Comparison of ENCODE assay signal across 1 cellular context in genomic region chr12:52910248-52910883, GRCh38.
TF ChIP-seq lines count a peak whose summit lies in the region.

No MANE protein-coding gene starts in this region.

TF ChIP-seq in HepG2, 621 proteins besides CTCF, POLR2A, EP300 and RAD21 (continued from another document):
- TF ChIP-seq SOX5 (CRISPR knock-in tag; IDR thresholded peaks at IDR 0.05; ENCODE audit: borderline replicate concordance) (0 out of 2 replicates have a peak, but pooled peaks have one; percentile 10), SP4 (CRISPR knock-in tag; IDR thresholded peaks at IDR 0.05) (peak; percentile 35; the same call in 1 of the 2 replicates), ZNF17 (CRISPR knock-in tag; IDR thresholded peaks at IDR 0.05) (no peak), SALL1 (CRISPR knock-in tag; IDR thresholded peaks at IDR 0.05) (0 out of 2 replicates have a peak, but pooled peaks have one; percentile 26), SAP130 (CRISPR knock-in tag; IDR thresholded peaks at IDR 0.05; ENCODE audit: low read depth) (0 out of 2 replicates have a peak, but pooled peaks have one; percentile 39), ELF3 (CRISPR knock-in tag; IDR thresholded peaks at IDR 0.05) (peak; percentile 35; the same call in 1 of the 2 replicates), FOXM1 (CRISPR knock-in tag; IDR thresholded peaks at IDR 0.05) (no peak), ZNF136 (CRISPR knock-in tag; IDR thresholded peaks at IDR 0.05; ENCODE audit: low read depth) (no peak), ZNF800 (CRISPR knock-in tag; IDR thresholded peaks at IDR 0.05) (no peak), PATZ1 (CRISPR knock-in tag; IDR thresholded peaks at IDR 0.05) (peak; percentile 53; the same call in 1 of the 2 replicates), ETV5 (CRISPR knock-in tag; IDR thresholded peaks at IDR 0.05; ENCODE audit: borderline replicate concordance) (peak; percentile 48; the same call in 1 of the 2 replicates), HNF4G (IDR thresholded peaks at IDR 0.05; ENCODE audit: borderline replicate concordance, low read depth, low read length) (no peak), HNF4G (CRISPR knock-in tag; IDR thresholded peaks at IDR 0.05; ENCODE audit: borderline replicate concordance, low read depth) (no peak)
- TF ChIP-seq, protein P1, sequence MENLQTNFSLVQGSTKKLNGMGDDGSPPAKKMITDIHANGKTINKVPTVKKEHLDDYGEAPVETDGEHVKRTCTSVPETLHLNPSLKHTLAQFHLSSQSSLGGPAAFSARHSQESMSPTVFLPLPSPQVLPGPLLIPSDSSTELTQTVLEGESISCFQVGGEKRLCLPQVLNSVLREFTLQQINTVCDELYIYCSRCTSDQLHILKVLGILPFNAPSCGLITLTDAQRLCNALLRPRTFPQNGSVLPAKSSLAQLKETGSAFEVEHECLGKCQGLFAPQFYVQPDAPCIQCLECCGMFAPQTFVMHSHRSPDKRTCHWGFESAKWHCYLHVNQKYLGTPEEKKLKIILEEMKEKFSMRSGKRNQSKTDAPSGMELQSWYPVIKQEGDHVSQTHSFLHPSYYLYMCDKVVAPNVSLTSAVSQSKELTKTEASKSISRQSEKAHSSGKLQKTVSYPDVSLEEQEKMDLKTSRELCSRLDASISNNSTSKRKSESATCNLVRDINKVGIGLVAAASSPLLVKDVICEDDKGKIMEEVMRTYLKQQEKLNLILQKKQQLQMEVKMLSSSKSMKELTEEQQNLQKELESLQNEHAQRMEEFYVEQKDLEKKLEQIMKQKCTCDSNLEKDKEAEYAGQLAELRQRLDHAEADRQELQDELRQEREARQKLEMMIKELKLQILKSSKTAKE (CRISPR knock-in tag; IDR thresholded peaks at IDR 0.05; ENCODE audit: borderline replicate concordance): no peak
- TF ChIP-seq, protein P2, sequence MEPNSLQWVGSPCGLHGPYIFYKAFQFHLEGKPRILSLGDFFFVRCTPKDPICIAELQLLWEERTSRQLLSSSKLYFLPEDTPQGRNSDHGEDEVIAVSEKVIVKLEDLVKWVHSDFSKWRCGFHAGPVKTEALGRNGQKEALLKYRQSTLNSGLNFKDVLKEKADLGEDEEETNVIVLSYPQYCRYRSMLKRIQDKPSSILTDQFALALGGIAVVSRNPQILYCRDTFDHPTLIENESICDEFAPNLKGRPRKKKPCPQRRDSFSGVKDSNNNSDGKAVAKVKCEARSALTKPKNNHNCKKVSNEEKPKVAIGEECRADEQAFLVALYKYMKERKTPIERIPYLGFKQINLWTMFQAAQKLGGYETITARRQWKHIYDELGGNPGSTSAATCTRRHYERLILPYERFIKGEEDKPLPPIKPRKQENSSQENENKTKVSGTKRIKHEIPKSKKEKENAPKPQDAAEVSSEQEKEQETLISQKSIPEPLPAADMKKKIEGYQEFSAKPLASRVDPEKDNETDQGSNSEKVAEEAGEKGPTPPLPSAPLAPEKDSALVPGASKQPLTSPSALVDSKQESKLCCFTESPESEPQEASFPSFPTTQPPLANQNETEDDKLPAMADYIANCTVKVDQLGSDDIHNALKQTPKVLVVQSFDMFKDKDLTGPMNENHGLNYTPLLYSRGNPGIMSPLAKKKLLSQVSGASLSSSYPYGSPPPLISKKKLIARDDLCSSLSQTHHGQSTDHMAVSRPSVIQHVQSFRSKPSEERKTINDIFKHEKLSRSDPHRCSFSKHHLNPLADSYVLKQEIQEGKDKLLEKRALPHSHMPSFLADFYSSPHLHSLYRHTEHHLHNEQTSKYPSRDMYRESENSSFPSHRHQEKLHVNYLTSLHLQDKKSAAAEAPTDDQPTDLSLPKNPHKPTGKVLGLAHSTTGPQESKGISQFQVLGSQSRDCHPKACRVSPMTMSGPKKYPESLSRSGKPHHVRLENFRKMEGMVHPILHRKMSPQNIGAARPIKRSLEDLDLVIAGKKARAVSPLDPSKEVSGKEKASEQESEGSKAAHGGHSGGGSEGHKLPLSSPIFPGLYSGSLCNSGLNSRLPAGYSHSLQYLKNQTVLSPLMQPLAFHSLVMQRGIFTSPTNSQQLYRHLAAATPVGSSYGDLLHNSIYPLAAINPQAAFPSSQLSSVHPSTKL (CRISPR knock-in tag; IDR thresholded peaks at IDR 0.05): peak; percentile 11; the same call in 1 of the 2 replicates
- TF ChIP-seq, protein P3, sequence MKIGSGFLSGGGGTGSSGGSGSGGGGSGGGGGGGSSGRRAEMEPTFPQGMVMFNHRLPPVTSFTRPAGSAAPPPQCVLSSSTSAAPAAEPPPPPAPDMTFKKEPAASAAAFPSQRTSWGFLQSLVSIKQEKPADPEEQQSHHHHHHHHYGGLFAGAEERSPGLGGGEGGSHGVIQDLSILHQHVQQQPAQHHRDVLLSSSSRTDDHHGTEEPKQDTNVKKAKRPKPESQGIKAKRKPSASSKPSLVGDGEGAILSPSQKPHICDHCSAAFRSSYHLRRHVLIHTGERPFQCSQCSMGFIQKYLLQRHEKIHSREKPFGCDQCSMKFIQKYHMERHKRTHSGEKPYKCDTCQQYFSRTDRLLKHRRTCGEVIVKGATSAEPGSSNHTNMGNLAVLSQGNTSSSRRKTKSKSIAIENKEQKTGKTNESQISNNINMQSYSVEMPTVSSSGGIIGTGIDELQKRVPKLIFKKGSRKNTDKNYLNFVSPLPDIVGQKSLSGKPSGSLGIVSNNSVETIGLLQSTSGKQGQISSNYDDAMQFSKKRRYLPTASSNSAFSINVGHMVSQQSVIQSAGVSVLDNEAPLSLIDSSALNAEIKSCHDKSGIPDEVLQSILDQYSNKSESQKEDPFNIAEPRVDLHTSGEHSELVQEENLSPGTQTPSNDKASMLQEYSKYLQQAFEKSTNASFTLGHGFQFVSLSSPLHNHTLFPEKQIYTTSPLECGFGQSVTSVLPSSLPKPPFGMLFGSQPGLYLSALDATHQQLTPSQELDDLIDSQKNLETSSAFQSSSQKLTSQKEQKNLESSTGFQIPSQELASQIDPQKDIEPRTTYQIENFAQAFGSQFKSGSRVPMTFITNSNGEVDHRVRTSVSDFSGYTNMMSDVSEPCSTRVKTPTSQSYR (CRISPR knock-in tag; IDR thresholded peaks at IDR 0.05; ENCODE audit: borderline replicate concordance): peak; percentile 22; the same call in 1 of the 2 replicates
- TF ChIP-seq, protein P4, sequence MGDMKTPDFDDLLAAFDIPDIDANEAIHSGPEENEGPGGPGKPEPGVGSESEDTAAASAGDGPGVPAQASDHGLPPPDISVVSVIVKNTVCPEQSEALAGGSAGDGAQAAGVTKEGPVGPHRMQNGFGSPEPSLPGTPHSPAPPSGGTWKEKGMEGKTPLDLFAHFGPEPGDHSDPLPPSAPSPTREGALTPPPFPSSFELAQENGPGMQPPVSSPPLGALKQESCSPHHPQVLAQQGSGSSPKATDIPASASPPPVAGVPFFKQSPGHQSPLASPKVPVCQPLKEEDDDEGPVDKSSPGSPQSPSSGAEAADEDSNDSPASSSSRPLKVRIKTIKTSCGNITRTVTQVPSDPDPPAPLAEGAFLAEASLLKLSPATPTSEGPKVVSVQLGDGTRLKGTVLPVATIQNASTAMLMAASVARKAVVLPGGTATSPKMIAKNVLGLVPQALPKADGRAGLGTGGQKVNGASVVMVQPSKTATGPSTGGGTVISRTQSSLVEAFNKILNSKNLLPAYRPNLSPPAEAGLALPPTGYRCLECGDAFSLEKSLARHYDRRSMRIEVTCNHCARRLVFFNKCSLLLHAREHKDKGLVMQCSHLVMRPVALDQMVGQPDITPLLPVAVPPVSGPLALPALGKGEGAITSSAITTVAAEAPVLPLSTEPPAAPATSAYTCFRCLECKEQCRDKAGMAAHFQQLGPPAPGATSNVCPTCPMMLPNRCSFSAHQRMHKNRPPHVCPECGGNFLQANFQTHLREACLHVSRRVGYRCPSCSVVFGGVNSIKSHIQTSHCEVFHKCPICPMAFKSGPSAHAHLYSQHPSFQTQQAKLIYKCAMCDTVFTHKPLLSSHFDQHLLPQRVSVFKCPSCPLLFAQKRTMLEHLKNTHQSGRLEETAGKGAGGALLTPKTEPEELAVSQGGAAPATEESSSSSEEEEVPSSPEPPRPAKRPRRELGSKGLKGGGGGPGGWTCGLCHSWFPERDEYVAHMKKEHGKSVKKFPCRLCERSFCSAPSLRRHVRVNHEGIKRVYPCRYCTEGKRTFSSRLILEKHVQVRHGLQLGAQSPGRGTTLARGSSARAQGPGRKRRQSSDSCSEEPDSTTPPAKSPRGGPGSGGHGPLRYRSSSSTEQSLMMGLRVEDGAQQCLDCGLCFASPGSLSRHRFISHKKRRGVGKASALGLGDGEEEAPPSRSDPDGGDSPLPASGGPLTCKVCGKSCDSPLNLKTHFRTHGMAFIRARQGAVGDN (CRISPR knock-in tag; IDR thresholded peaks at IDR 0.05): peak; percentile 38; the same call in 1 of the 2 replicates
- TF ChIP-seq, protein P5, sequence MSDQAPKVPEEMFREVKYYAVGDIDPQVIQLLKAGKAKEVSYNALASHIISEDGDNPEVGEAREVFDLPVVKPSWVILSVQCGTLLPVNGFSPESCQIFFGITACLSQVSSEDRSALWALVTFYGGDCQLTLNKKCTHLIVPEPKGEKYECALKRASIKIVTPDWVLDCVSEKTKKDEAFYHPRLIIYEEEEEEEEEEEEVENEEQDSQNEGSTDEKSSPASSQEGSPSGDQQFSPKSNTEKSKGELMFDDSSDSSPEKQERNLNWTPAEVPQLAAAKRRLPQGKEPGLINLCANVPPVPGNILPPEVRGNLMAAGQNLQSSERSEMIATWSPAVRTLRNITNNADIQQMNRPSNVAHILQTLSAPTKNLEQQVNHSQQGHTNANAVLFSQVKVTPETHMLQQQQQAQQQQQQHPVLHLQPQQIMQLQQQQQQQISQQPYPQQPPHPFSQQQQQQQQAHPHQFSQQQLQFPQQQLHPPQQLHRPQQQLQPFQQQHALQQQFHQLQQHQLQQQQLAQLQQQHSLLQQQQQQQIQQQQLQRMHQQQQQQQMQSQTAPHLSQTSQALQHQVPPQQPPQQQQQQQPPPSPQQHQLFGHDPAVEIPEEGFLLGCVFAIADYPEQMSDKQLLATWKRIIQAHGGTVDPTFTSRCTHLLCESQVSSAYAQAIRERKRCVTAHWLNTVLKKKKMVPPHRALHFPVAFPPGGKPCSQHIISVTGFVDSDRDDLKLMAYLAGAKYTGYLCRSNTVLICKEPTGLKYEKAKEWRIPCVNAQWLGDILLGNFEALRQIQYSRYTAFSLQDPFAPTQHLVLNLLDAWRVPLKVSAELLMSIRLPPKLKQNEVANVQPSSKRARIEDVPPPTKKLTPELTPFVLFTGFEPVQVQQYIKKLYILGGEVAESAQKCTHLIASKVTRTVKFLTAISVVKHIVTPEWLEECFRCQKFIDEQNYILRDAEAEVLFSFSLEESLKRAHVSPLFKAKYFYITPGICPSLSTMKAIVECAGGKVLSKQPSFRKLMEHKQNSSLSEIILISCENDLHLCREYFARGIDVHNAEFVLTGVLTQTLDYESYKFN (CRISPR knock-in tag; conservative IDR thresholded peaks at IDR 0.05): 0 out of 2 replicates have a peak, but pooled peaks have one; percentile 21
